ENCODE assay signal across 9 cellular contexts in genomic region chr6:149140910-149141290, GRCh38.
DNase-seq lines count a peak whose midpoint lies in the region; ATAC-seq and TF ChIP-seq lines count a peak whose summit lies in the region.
"Had no signal": no experiment of that assay in that cellular context is flagged by ENCODE, and none has a peak within 500 bp of the region (broad histone marks: within the 10 kb centered on the region; RNA-seq: fewer than 3 reads in every experiment).

No MANE protein-coding gene starts in this region.

- no peaks in the 10 kb centered on the region for H3K36me3 Mint-ChIP-seq in natural killer cell

- H3K36me3 ChIP-seq in Peyer's patch: no peaks in the 10 kb centered on the region

- H3K27me3 Mint-ChIP-seq in natural killer cell (ENCODE audit: low read depth in 2 of 2): no peaks in the 10 kb centered on the region

- H3K9me3 ChIP-seq in Peyer's patch: no peaks in the 10 kb centered on the region

- no peaks in the 10 kb centered on the region for H3K4me1 ChIP-seq in Peyer's patch

- H3K9me3 Mint-ChIP-seq in natural killer cell: no peaks in the 10 kb centered on the region

- no peak for DNase-seq in Peyer's patch
- DNase-seq in natural killer cell: no peak
- DNase-seq in stimulated activated naive CD4-positive, alpha-beta T cell treated with Interleukin-2 at 50 U/mL for 16 hours (lab: John Stamatoyannopoulos, UW): no peak
- no peak for DNase-seq in SW480 (ENCODE audit: low spot score)
- DNase-seq in RPMI8226: no peak
- no peak for DNase-seq in NCI-H2196 (lab: John Stamatoyannopoulos, UW; ENCODE audit: unreplicated experiment)
- DNase-seq: dorsolateral prefrontal cortex had no signal

- peak overlapping the region; percentile 58 to 85 for H3K27ac Mint-ChIP-seq in natural killer cell

- H3K4me1 Mint-ChIP-seq in natural killer cell: peaks cover 12 to 13% of the 10 kb centered on the region in 2 donors

- ATAC-seq in GM18505 (IDR thresholded peaks at IDR 0.05; ENCODE audit: unreplicated experiment): peak; percentile 37
- peak; percentile 58 for ATAC-seq in GM21717 (IDR thresholded peaks at IDR 0.05; ENCODE audit: unreplicated experiment)
- ATAC-seq in natural killer cell: peak; percentile 64 to 71 (median 64)

- no peak for TF ChIP-seq POLR2A in GM18505 (IDR thresholded peaks at IDR 0.05; ENCODE audit: borderline replicate concordance, extremely low read depth, insufficient read depth, insufficient read length)
- TF ChIP-seq POLR2A in Peyer's patch (IDR thresholded peaks at IDR 0.05): no peak

- H3K4me3 ChIP-seq in Peyer's patch: no peak overlapping the region
- H3K4me3 ChIP-seq: dorsolateral prefrontal cortex had no signal

- peak overlapping the region; percentile 45 for H3K4me3 Mint-ChIP-seq in natural killer cell

- no peaks in the 10 kb centered on the region for H3K27me3 ChIP-seq in Peyer's patch
- H3K27me3 ChIP-seq: dorsolateral prefrontal cortex had no signal

- peak overlapping the region; percentile 31 to 73 (median 66) for H3K27ac ChIP-seq in Peyer's patch

- intact Hi-C loops in natural killer cell (cut with micrococcal nuclease): no loop called here

- no peak for TF ChIP-seq CTCF in Peyer's patch (IDR thresholded peaks at IDR 0.05)
- TF ChIP-seq CTCF in natural killer cell (IDR thresholded peaks at IDR 0.05): no peak
